Comparison of ENCODE assay signal across 17 cellular contexts in genomic region chr5:57207007-57207653, GRCh38. TPM values are rescaled to one million over a fixed set of nuclear protein-coding genes. Genes with fewer than 3 reads are reported as not detected.
DNase-seq lines count a peak whose midpoint lies in the region; ATAC-seq, FAIRE-seq and TF ChIP-seq lines count a peak whose summit lies in the region.
"Had no signal": no experiment of that assay in that cellular context is flagged by ENCODE, and none has a peak within 500 bp of the region (broad histone marks: within the 10 kb centered on the region; RNA-seq: fewer than 3 reads in every experiment).

No MANE protein-coding gene starts in this region.

- H3K9me3 ChIP-seq in HepG2 (ENCODE audit: low read length) (no peaks in the 10 kb centered on the region), right lobe of liver (no peaks in the 10 kb centered on the region), OCI-LY3 (ENCODE audit: insufficient read depth, low read length) (no peaks in the 10 kb centered on the region), body of pancreas (no peaks in the 10 kb centered on the region)
- H3K9me3 ChIP-seq: suprapubic skin had no signal

- H3K9me3 Mint-ChIP-seq in immature natural killer cell (no peaks in the 10 kb centered on the region), type B pancreatic cell (peaks cover 5% of the 10 kb centered on the region)

- H3K27ac Mint-ChIP-seq in immature natural killer cell (peak overlapping the region in 5 of 6 donors; percentile 12 to 87 (median 59)), type B pancreatic cell (peak overlapping the region; percentile 16)

- no peak for FAIRE-seq in HepG2 (lab: Jason Lieb, UNC)
- FAIRE-seq: endometrium had no signal

- 94% methylated on average over 5 of the region's 7 CpGs for WGBS in HepG2 (ENCODE audit: low lambda C conversion rate)
- WGBS in right lobe of liver (ENCODE audit: insufficient coverage, low coverage, low lambda C conversion rate, missing lambda C conversion rate): 68% methylated on average over 5 of the region's 7 CpGs
- WGBS in body of pancreas, 2 donors: 81% methylated on average over 7 of the region's 7 CpGs

- H3K4me1 Mint-ChIP-seq in immature natural killer cell (peaks cover 72 to 96% of the 10 kb centered on the region in 2 donors), type B pancreatic cell (ENCODE audit: unreplicated experiment) (peaks cover 23% of the 10 kb centered on the region)

- H3K4me3 Mint-ChIP-seq in immature natural killer cell: no peak overlapping the region
- H3K4me3 Mint-ChIP-seq in type B pancreatic cell: no peak overlapping the region

- H3K79me2 ChIP-seq in HepG2 (ENCODE audit: insufficient read depth, low read length): peaks cover 100% of the 10 kb centered on the region
- peaks cover 100% of the 10 kb centered on the region for H3K79me2 ChIP-seq in OCI-LY3 (ENCODE audit: low read length)

- in situ Hi-C loops in HepG2 (cut with HindIII; ENCODE audit: extremely low pct_ligation_motif_present, low pct_unique_long_range_greater_than_20kb): no loop called here

- H3K4me2 ChIP-seq in HepG2 (ENCODE audit: low read depth, low read length) (no peak overlapping the region), OCI-LY3 (ENCODE audit: low read length) (0 out of 2 replicates have a peak overlapping the region, but pooled peaks have one; percentile 11)

- H3K4me3 ChIP-seq in HepG2 (replicated peaks in 1 of 3; ENCODE audit: insufficient read depth in 1 of 3, low read depth in 2 of 3, low read length in 3 of 3) (no peak overlapping the region), right lobe of liver (no peak overlapping the region), OCI-LY3 (ENCODE audit: low read length) (no peak overlapping the region), body of pancreas (no peak overlapping the region)
- H3K4me3 ChIP-seq: HAP-1, suprapubic skin had no signal

- H3K36me3 Mint-ChIP-seq in immature natural killer cell (no peaks in the 10 kb centered on the region), type B pancreatic cell (peaks cover 21% of the 10 kb centered on the region)

- BruUV-seq in HepG2 (replicated peaks; lab: Mats Ljungman, UMichigan): no TSS peak

- POLR2A ChIA-PET in HepG2 (lab: Yijun Ruan, JAX): no interaction called here

- H3K27ac ChIP-seq in HepG2 (ENCODE audit: extremely low read length, insufficient read depth, low read length) (no peak overlapping the region), right lobe of liver (no peak overlapping the region), OCI-LY3 (ENCODE audit: low read length) (no peak overlapping the region), body of pancreas (no peak overlapping the region)
- H3K27ac ChIP-seq: suprapubic skin had no signal

- TF ChIP-seq EP300 in HepG2 (IDR thresholded peaks at IDR 0.05; ENCODE audit: low read depth in 2 of 2, low read length in 2 of 2) (no peak), HepG2 (CRISPR knock-in tag; IDR thresholded peaks at IDR 0.05; ENCODE audit: borderline replicate concordance) (no peak)

- no peaks in the 10 kb centered on the region for H3K27me3 ChIP-seq in HepG2 (ENCODE audit: control insufficient read depth in 1 of 2, insufficient read depth in 2 of 2, low read length in 2 of 2)
- no peaks in the 10 kb centered on the region for H3K27me3 ChIP-seq in right lobe of liver
- no peaks in the 10 kb centered on the region for H3K27me3 ChIP-seq in OCI-LY3 (ENCODE audit: low read depth, low read length)
- no peaks in the 10 kb centered on the region for H3K27me3 ChIP-seq in body of pancreas
- H3K27me3 ChIP-seq: suprapubic skin had no signal

- peaks cover 50% of the 10 kb centered on the region for H3K4me1 ChIP-seq in HepG2 (ENCODE audit: insufficient read depth, low read length)
- peaks cover 0 to 9% (median 0%) of the 10 kb centered on the region in 4 donors for H3K4me1 ChIP-seq in right lobe of liver
- peaks cover 5% of the 10 kb centered on the region for H3K4me1 ChIP-seq in OCI-LY3 (ENCODE audit: low read length)
- peaks cover 24% of the 10 kb centered on the region for H3K4me1 ChIP-seq in body of pancreas

- TF ChIP-seq POLR2A in HepG2 (IDR thresholded peaks at IDR 0.05; ENCODE audit: insufficient read depth in 1 of 2, low read depth in 2 of 2, low read length in 2 of 2) (no peak), right lobe of liver (IDR thresholded peaks at IDR 0.05) (no peak), body of pancreas (IDR thresholded peaks at IDR 0.05) (no peak)

- no peak for TF ChIP-seq RAD21 in HepG2 (CRISPR knock-in tag; IDR thresholded peaks at IDR 0.05)

- no peak for TF ChIP-seq CTCF in HepG2 (CRISPR knock-in tag; IDR thresholded peaks at IDR 0.05)
- TF ChIP-seq CTCF in right lobe of liver (IDR thresholded peaks at IDR 0.05): no peak
- no peak for TF ChIP-seq CTCF in OCI-LY3 (IDR thresholded peaks at IDR 0.05; ENCODE audit: low read depth, low read length)
- no peak for TF ChIP-seq CTCF in type B pancreatic cell (conservative IDR thresholded peaks at IDR 0.05)
- TF ChIP-seq CTCF in body of pancreas (IDR thresholded peaks at IDR 0.05): no peak

- CTCF ChIA-PET in HepG2 (lab: Yijun Ruan, JAX; ENCODE audit: low intra/inter-chr PET ratio, low total read pairs): no interaction called here

- H3K27me3 Mint-ChIP-seq in immature natural killer cell (ENCODE audit: low read depth in 3 of 3) (peaks cover 0 to 2% (median 1%) of the 10 kb centered on the region in 3 donors), type B pancreatic cell (no peaks in the 10 kb centered on the region)

- intact Hi-C loops in HepG2 (cut with micrococcal nuclease; ENCODE audit: unreplicated experiment) (no loop called here), right lobe of liver (cut with DNase I) (no loop called here), body of pancreas (cut with DNase I) (no loop called here)

- DNase-seq in HepG2 (ENCODE audit: low spot score) (no peak), right lobe of liver (no peak), immature natural killer cell (no peak), type B pancreatic cell (ENCODE audit: extremely low spot score, unreplicated experiment) (no peak), NCI-H2107 (lab: John Stamatoyannopoulos, UW) (no peak), body of pancreas (no peak), 8988T (no peak)
- DNase-seq: activated CD4-positive, alpha-beta T cell treated with anti-CD3 and anti-CD28 coated beads, Interleukin-2, amount 50 U/mL, for 4 hours; amniotic stem cell; cerebellar nuclear complex; NCI-H1694; NCI-H446; T1000 had no signal

- peaks cover 72% of the 10 kb centered on the region for H4K20me1 ChIP-seq in HepG2 (ENCODE audit: insufficient read depth, low read length)
- peaks cover 98% of the 10 kb centered on the region for H4K20me1 ChIP-seq in OCI-LY3 (ENCODE audit: insufficient read depth, low read length)

- no peak overlapping the region for H3K9ac ChIP-seq in HepG2 (ENCODE audit: insufficient read depth, low read depth, low read length)
- H3K9ac ChIP-seq in OCI-LY3 (ENCODE audit: low read length): no peak overlapping the region

- H3K36me3 ChIP-seq in HepG2 (replicated peaks in 1 of 2; ENCODE audit: control insufficient read depth in 1 of 2, insufficient read depth in 2 of 2, low read length in 2 of 2) (peaks cover 1 to 8% of the 10 kb centered on the region in 2 experiments; a peak in 1 of 5 replicates), right lobe of liver (no peaks in the 10 kb centered on the region), OCI-LY3 (replicated peaks; ENCODE audit: low read depth, low read length) (no peaks in the 10 kb centered on the region), body of pancreas (replicated peaks in 1 of 2; ENCODE audit: insufficient read depth in 1 of 2, low read depth in 2 of 2) (no peaks in the 10 kb centered on the region)
- H3K36me3 ChIP-seq: HAP-1, suprapubic skin had no signal

- no peak overlapping the region for H2AFZ ChIP-seq in HepG2 (ENCODE audit: low read length)
- no peak overlapping the region for H2AFZ ChIP-seq in OCI-LY3 (ENCODE audit: low read depth, low read length)

- ATAC-seq in HepG2 (peak; percentile 27; the same call in 1 of the 3 replicates), right lobe of liver (no peak), body of pancreas (no peak)

TF ChIP-seq in HepG2, 621 proteins besides CTCF, POLR2A, EP300 and RAD21 (continues in another document):
- TF ChIP-seq ZNF841 (CRISPR knock-in tag; IDR thresholded peaks at IDR 0.05; ENCODE audit: borderline replicate concordance): no peak
- TF ChIP-seq FOSL1 (CRISPR knock-in tag; IDR thresholded peaks at IDR 0.05; ENCODE audit: borderline replicate concordance): no peak
- TF ChIP-seq NFATC3 (CRISPR knock-in tag; IDR thresholded peaks at IDR 0.05): no peak
- no peak for TF ChIP-seq FOSL2 (CRISPR knock-in tag; IDR thresholded peaks at IDR 0.05)
- TF ChIP-seq ZNF790 (CRISPR knock-in tag; IDR thresholded peaks at IDR 0.05; ENCODE audit: borderline replicate concordance): no peak
- no peak for TF ChIP-seq DR1 (CRISPR knock-in tag; IDR thresholded peaks at IDR 0.05)
- TF ChIP-seq PAX8 (CRISPR knock-in tag; IDR thresholded peaks at IDR 0.05; ENCODE audit: borderline replicate concordance): no peak

RNA-seq across cellular contexts. Expression of gene GPBP1, which starts 33.3 kb away (rescaled TPM):
- total RNA-seq in HepG2 (2016; rRNA removed; fragmentation: Illumina TruSeq; extraction: Trizol) (72.2 and 101 TPM in 2 replicates), right lobe of liver (10 to 100 TPM; 19.5 to 28.2 (median 24.9) TPM), type B pancreatic cell (ENCODE audit: low replicate concordance) (82.4 and 102 TPM in 2 replicates), body of pancreas (10 to 100 TPM; 53.2 to 67.2 TPM)
- 66.3 and 69.1 TPM in 2 replicates for total RNA-seq in HepG2 (2016; cell fraction: cytosol; rRNA removed; fragmentation: Illumina TruSeq; extraction: Trizol; ENCODE audit: low read depth)
- total RNA-seq in HepG2 (2016; cell fraction: insoluble cytoplasmic fraction; rRNA removed; fragmentation: Illumina TruSeq; extraction: Trizol): 70.0 and 97.0 TPM in 2 replicates
- total RNA-seq in HepG2 (2016; cell fraction: membrane; rRNA removed; fragmentation: Illumina TruSeq; extraction: Trizol): 43.3 and 49.9 TPM in 2 replicates
- 71.5 and 77.9 TPM in 2 replicates for total RNA-seq in HepG2 (2016; cell fraction: nucleus; rRNA removed; fragmentation: Illumina TruSeq; extraction: Trizol)
- polyA plus RNA-seq in HepG2 (2011; rRNA removed) (22.4 and 27.1 TPM in 2 replicates), immature natural killer cell (10 to 100 TPM; 60.7 to 95.6 (median 80.4) TPM)
- polyA plus RNA-seq in HepG2 (2011; cell fraction: cytosol; rRNA removed): 8.1 and 15.4 TPM in 2 replicates
- polyA plus RNA-seq in HepG2 (2011; cell fraction: nucleus; rRNA removed): 13.5 and 16.6 TPM in 2 replicates
- 37.4 and 42.2 TPM in 2 replicates for polyA plus RNA-seq in HepG2 (2012)
- 2.8 and 3.5 TPM in 2 replicates for polyA plus RNA-seq in HepG2 (2016; cell fraction: cytosol; fragmentation: Illumina TruSeq; extraction: Trizol; ENCODE audit: low read depth)
- 68.2 and 77.7 TPM in 2 replicates for polyA plus RNA-seq in HepG2 (2016; cell fraction: insoluble cytoplasmic fraction; fragmentation: Illumina TruSeq; extraction: Trizol; ENCODE audit: low read depth)
- polyA plus RNA-seq in HepG2 (2016; cell fraction: membrane; fragmentation: Illumina TruSeq; extraction: Trizol; ENCODE audit: low read depth): 12.7 and 15.4 TPM in 2 replicates
- polyA plus RNA-seq in HepG2 (2016; cell fraction: nucleus; fragmentation: Illumina TruSeq; extraction: Trizol; ENCODE audit: insufficient read depth, low read depth): 97.7 and 101 TPM in 2 replicates
- polyA minus RNA-seq in HepG2 (2011; rRNA and poly(A)+ RNA removed; ENCODE audit: low replicate concordance): 7.1 and 12.3 TPM in 2 replicates
- polyA minus RNA-seq in HepG2 (2011; cell fraction: cytosol; rRNA and poly(A)+ RNA removed): 23.4 and 24.7 TPM in 2 replicates
- polyA minus RNA-seq in HepG2 (2011; cell fraction: nucleus; rRNA and poly(A)+ RNA removed): 86.4 and 87.5 TPM in 2 replicates
